In genomic region chr12:111870216-111870615, GRCh38 we compare ENCODE assay signal across 27 cellular contexts.
"Had no signal": no experiment of that assay in that cellular context is flagged by ENCODE, and none has a peak within 500 bp of the region (broad histone marks: within the 10 kb centered on the region; RNA-seq: fewer than 3 reads in every experiment).

No MANE protein-coding gene starts in this region.

- H3K4me1 ChIP-seq: esophagus muscularis mucosa, foreskin keratinocyte, heart right ventricle, left lung, lower lobe of right lung, right lobe of liver had no signal

- ATAC-seq: activated CD8-positive, alpha-beta T cell treated with anti-CD3 and anti-CD28 coated beads for 36 hours; activated T-cell treated with anti-CD3 and anti-CD28 coated beads, Interleukin-2, amount 50 U/mL, for 72 hours; foreskin keratinocyte; heart right ventricle; left lung; lower lobe of right lung; naive thymus-derived CD8-positive, alpha-beta T cell; right lobe of liver; stimulated activated naive CD8-positive, alpha-beta T cell treated with anti-CD3 and anti-CD28 coated beads, Interleukin-15, Interleukin-2, amounts not matched to agents 100 U/mL and 50 U/mL, for 24 hours; T-helper 17 cell had no signal

- H3K9me3 ChIP-seq: esophagus muscularis mucosa, left lung, lower lobe of right lung, right lobe of liver, thoracic aorta had no signal

- FAIRE-seq: islet of Langerhans, urothelium cell line had no signal

- H3K4me3 ChIP-seq: esophagus muscularis mucosa, heart right ventricle, left lung, lower lobe of right lung, right lobe of liver, thoracic aorta had no signal

- H3K9me3 Mint-ChIP-seq: activated CD8-positive, alpha-beta T cell treated with anti-CD3 and anti-CD28 coated beads for 36 hours; activated T-cell treated with anti-CD3 and anti-CD28 coated beads, Interleukin-2, amount 50 U/mL, for 72 hours; dendritic cell treated with granulocyte-macrophage colony-stimulating factor and Interleukin-4, amounts not matched to agents 40 ng/mL and 50 ng/mL, for 4 days; naive thymus-derived CD8-positive, alpha-beta T cell had no signal

- DNase-seq: activated CD4-positive, alpha-beta T cell treated with anti-CD3 and anti-CD28 coated beads for 1 hour; activated CD4-positive, alpha-beta T cell treated with anti-CD3 and anti-CD28 coated beads, Interleukin-2, amount 50 U/mL, for 1 hour; activated CD8-positive, alpha-beta T cell treated with anti-CD3 and anti-CD28 coated beads for 36 hours; activated naive CD4-positive, alpha-beta T cell treated with Interleukin-2 at 50 U/mL for 16 hours; activated T-cell treated with anti-CD3 and anti-CD28 coated beads, Interleukin-2, amount 50 U/mL, for 72 hours; aorta; central memory CD4-positive, alpha-beta T cell; endodermal cell; foreskin keratinocyte; heart right ventricle; left lung; lower lobe of right lung; mesenchymal stem cell; naive thymus-derived CD8-positive, alpha-beta T cell; right lobe of liver; stimulated activated CD4-positive, alpha-beta T cell treated with anti-CD3 and anti-CD28 coated beads, Interleukin-2, amount 100 ng/mL, for 48 hours; stimulated activated naive CD8-positive, alpha-beta T cell treated with anti-CD3 and anti-CD28 coated beads, Interleukin-15, Interleukin-2, amounts not matched to agents 100 U/mL and 50 U/mL, for 24 hours; T-helper 17 cell; T1000; trophoblast cell had no signal

- H3K4me3 Mint-ChIP-seq: activated CD8-positive, alpha-beta T cell treated with anti-CD3 and anti-CD28 coated beads for 36 hours; activated naive CD8-positive, alpha-beta T cell; activated T-cell treated with anti-CD3 and anti-CD28 coated beads, Interleukin-2, amount 50 U/mL, for 72 hours; brain; dendritic cell treated with granulocyte-macrophage colony-stimulating factor and Interleukin-4, amounts not matched to agents 40 ng/mL and 50 ng/mL, for 4 days; endodermal cell; naive thymus-derived CD8-positive, alpha-beta T cell; T-helper 17 cell had no signal

- H3K27ac Mint-ChIP-seq: activated CD8-positive, alpha-beta T cell treated with anti-CD3 and anti-CD28 coated beads for 36 hours; activated naive CD8-positive, alpha-beta T cell; dendritic cell treated with granulocyte-macrophage colony-stimulating factor and Interleukin-4, amounts not matched to agents 40 ng/mL and 50 ng/mL, for 4 days; endodermal cell; naive thymus-derived CD8-positive, alpha-beta T cell; T-helper 17 cell had no signal

- H3K27me3 Mint-ChIP-seq: activated CD8-positive, alpha-beta T cell treated with anti-CD3 and anti-CD28 coated beads for 36 hours; activated naive CD8-positive, alpha-beta T cell; brain; dendritic cell treated with granulocyte-macrophage colony-stimulating factor and Interleukin-4, amounts not matched to agents 40 ng/mL and 50 ng/mL, for 4 days; naive thymus-derived CD8-positive, alpha-beta T cell; T-helper 17 cell had no signal

- H3K27ac ChIP-seq: esophagus muscularis mucosa, foreskin keratinocyte, heart right ventricle, left lung, lower lobe of right lung, right lobe of liver, thoracic aorta had no signal

- H3K27me3 ChIP-seq: esophagus muscularis mucosa, foreskin keratinocyte, heart right ventricle, left lung, right lobe of liver had no signal
